19 cellular contexts compared by ENCODE assay signal in the genomic region with DNA sequence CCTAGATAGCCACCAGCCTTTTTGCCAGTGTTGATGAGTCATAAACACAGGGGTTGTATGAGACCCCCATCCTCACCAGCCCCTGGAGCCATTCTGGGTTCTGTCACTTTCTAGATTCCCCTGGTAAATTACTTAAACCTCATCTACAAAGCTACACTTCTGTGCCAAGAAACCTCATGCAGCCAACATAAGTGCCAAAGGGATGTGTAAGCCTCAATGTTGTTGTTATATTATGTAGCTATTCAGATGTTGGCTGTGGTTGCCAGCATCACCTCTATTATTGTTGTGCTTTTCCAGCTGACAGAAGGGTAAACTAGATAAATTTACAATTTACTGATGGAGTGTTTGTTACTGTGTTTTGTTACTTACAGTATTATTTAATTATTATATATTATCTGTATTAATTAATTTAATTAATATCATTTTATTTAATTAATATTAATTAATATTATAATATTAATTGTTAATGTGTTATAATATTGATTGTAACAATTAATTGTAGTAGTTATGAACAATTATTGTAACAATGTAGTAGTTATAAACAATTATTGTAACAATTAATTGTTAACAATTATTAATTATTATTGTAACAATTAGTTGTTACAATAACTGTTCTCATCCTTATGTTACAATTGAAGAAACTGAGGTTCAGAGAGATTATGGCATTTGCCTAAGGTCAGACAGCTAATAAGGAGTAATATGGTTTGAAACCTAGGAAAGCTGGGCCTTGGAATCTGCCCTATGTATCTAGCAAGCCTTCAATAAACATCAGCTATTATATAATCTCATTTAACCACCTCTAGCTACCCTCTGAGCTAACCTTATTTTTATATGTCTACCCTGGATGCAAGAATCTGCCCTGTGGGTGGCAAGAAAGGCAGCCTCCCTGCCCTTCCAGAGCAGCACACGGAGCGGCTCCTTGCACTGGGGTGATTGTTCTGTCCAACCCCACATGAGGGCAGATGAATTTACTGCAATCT. TPM values are rescaled to one million over a fixed set of nuclear protein-coding genes. Genes with fewer than 3 reads are reported as not detected.
DNase-seq lines count a peak whose midpoint lies in the region.
"Had no signal": no experiment of that assay in that cellular context is flagged by ENCODE, and none has a peak within 500 bp of the region (broad histone marks: within the 10 kb centered on the region; RNA-seq: fewer than 3 reads in every experiment).

No MANE protein-coding gene starts in this region.

- in situ Hi-C loops in HAP-1 (cut with MboI; ENCODE audit: low sequenced_read_pairs) = no loop called here

- DNase-seq in GM03348 (ENCODE audit: low spot score) (peak; percentile 43), NCI-H226 (peak; percentile 28), fibroblast of gingiva (ENCODE audit: low read depth) (peak; percentile 58), renal cortical epithelial cell (ENCODE audit: low read depth) (peak; percentile 60), GOT3 (lab: John Stamatoyannopoulos, UW) (no peak), HAP-1 (ENCODE audit: low spot score in 2 of 2) (no peak)
- no peak for DNase-seq in activated T-helper 1 cell treated with anti-CD3 and anti-CD28 coated beads, Interleukin-12 subunit alpha, Interleukin-12 subunit beta, Interleukin-2, Interleukin-4 antibody, amounts not matched to agents 30 ng/mL and 10 ng/mL and 1 ng/mL, durations not matched to agents 14 hours and 24 hours and 36 hours (ENCODE audit: low spot score)
- DNase-seq: activated CD8-positive, alpha-beta memory T cell treated with anti-CD3 and anti-CD28 coated beads for 24 hours; DMS153; head of caudate nucleus; natural killer cell; NCI-H1694; psoas muscle; SHP77 treated with DMSO at 0.1 percent for 48 hours; stimulated activated CD4-positive, alpha-beta T cell treated with anti-CD3 and anti-CD28 coated beads, Interleukin-12 subunit alpha, Interleukin-12 subunit beta, amount 100 ng/mL, for 4 hours; T-helper 17 cell had no signal

- no peaks in the 10 kb centered on the region for H3K9me3 Mint-ChIP-seq in activated T-helper 1 cell treated with anti-CD3 and anti-CD28 coated beads, Interleukin-12 subunit alpha, Interleukin-12 subunit beta, Interleukin-2, Interleukin-4 antibody, amounts not matched to agents 30 ng/mL and 10 ng/mL and 1 ng/mL, durations not matched to agents 14 hours and 24 hours and 36 hours
- H3K9me3 Mint-ChIP-seq: natural killer cell; stimulated activated memory B cell treated with anti-CD40 and anti-IgM and Interleukin-4, amounts not matched to agents 10 μg/mL and 1 μg/mL and 100 μg/mL, for 72 hours had no signal

- intact Hi-C loops in activated T-helper 1 cell treated with anti-CD3 and anti-CD28 coated beads, Interleukin-12 subunit alpha, Interleukin-12 subunit beta, Interleukin-2, Interleukin-4 antibody, amounts not matched to agents 30 ng/mL and 10 ng/mL and 1 ng/mL, durations not matched to agents 14 hours and 24 hours and 36 hours (cut with micrococcal nuclease) = no loop called here

- no peaks in the 10 kb centered on the region for H3K9me3 ChIP-seq in HAP-1
- H3K9me3 ChIP-seq: BLaER1 treated with 17β-estradiol and CSF1 and Interleukin-3, amounts not matched to agents 10 nM and 100 nM; psoas muscle; tibial nerve had no signal

- H3K4me3 Mint-ChIP-seq in activated T-helper 1 cell treated with anti-CD3 and anti-CD28 coated beads, Interleukin-12 subunit alpha, Interleukin-12 subunit beta, Interleukin-2, Interleukin-4 antibody, amounts not matched to agents 30 ng/mL and 10 ng/mL and 1 ng/mL, durations not matched to agents 14 hours and 24 hours and 36 hours = no peak overlapping the region
- H3K4me3 Mint-ChIP-seq: natural killer cell; stimulated activated memory B cell treated with anti-CD40 and anti-IgM and Interleukin-4, amounts not matched to agents 10 μg/mL and 1 μg/mL and 100 μg/mL, for 72 hours; T-helper 17 cell had no signal

- H3K4me3 ChIP-seq in HAP-1 = no peak overlapping the region
- H3K4me3 ChIP-seq: BLaER1 treated with 17β-estradiol and CSF1 and Interleukin-3, amounts not matched to agents 10 nM and 100 nM; psoas muscle; tibial nerve had no signal

- H3K27me3 Mint-ChIP-seq in activated T-helper 1 cell treated with anti-CD3 and anti-CD28 coated beads, Interleukin-12 subunit alpha, Interleukin-12 subunit beta, Interleukin-2, Interleukin-4 antibody, amounts not matched to agents 30 ng/mL and 10 ng/mL and 1 ng/mL, durations not matched to agents 14 hours and 24 hours and 36 hours (ENCODE audit: insufficient read depth) = no peaks in the 10 kb centered on the region
- H3K27me3 Mint-ChIP-seq: stimulated activated memory B cell treated with anti-CD40 and anti-IgM and Interleukin-4, amounts not matched to agents 10 μg/mL and 1 μg/mL and 100 μg/mL, for 72 hours; T-helper 17 cell had no signal

- no peaks in the 10 kb centered on the region for H3K4me1 ChIP-seq in HAP-1

- peaks cover 14% of the 10 kb centered on the region for H3K36me3 Mint-ChIP-seq in activated T-helper 1 cell treated with anti-CD3 and anti-CD28 coated beads, Interleukin-12 subunit alpha, Interleukin-12 subunit beta, Interleukin-2, Interleukin-4 antibody, amounts not matched to agents 30 ng/mL and 10 ng/mL and 1 ng/mL, durations not matched to agents 14 hours and 24 hours and 36 hours (ENCODE audit: low read depth)
- H3K36me3 Mint-ChIP-seq: natural killer cell; stimulated activated memory B cell treated with anti-CD40 and anti-IgM and Interleukin-4, amounts not matched to agents 10 μg/mL and 1 μg/mL and 100 μg/mL, for 72 hours had no signal

- no peaks in the 10 kb centered on the region; the same call in 1 of the 2 replicates for H3K36me3 ChIP-seq in HAP-1 (replicated peaks)
- H3K36me3 ChIP-seq: BLaER1 treated with 17β-estradiol and CSF1 and Interleukin-3, amounts not matched to agents 10 nM and 100 nM; tibial nerve had no signal

- H3K27ac Mint-ChIP-seq in activated T-helper 1 cell treated with anti-CD3 and anti-CD28 coated beads, Interleukin-12 subunit alpha, Interleukin-12 subunit beta, Interleukin-2, Interleukin-4 antibody, amounts not matched to agents 30 ng/mL and 10 ng/mL and 1 ng/mL, durations not matched to agents 14 hours and 24 hours and 36 hours = no peak overlapping the region
- H3K27ac Mint-ChIP-seq: natural killer cell; stimulated activated memory B cell treated with anti-CD40 and anti-IgM and Interleukin-4, amounts not matched to agents 10 μg/mL and 1 μg/mL and 100 μg/mL, for 72 hours; T-helper 17 cell had no signal

- H3K4me1 Mint-ChIP-seq in activated T-helper 1 cell treated with anti-CD3 and anti-CD28 coated beads, Interleukin-12 subunit alpha, Interleukin-12 subunit beta, Interleukin-2, Interleukin-4 antibody, amounts not matched to agents 30 ng/mL and 10 ng/mL and 1 ng/mL, durations not matched to agents 14 hours and 24 hours and 36 hours (ENCODE audit: low read depth) = peaks cover 10% of the 10 kb centered on the region

- no peaks in the 10 kb centered on the region for H3K27me3 ChIP-seq in HAP-1 (ENCODE audit: low read depth)
- H3K27me3 ChIP-seq: tibial nerve had no signal

RNA-seq across cellular contexts. Expression of gene PSTPIP2, which starts 36.1 kb away (rescaled TPM):
- 21.9 and 28.9 TPM in 2 replicates for total RNA-seq in renal cortical epithelial cell
- total RNA-seq in activated T-helper 1 cell treated with anti-CD3 and anti-CD28 coated beads, Interleukin-12 subunit alpha, Interleukin-12 subunit beta, Interleukin-2, Interleukin-4 antibody, amounts not matched to agents 30 ng/mL and 10 ng/mL and 1 ng/mL, durations not matched to agents 14 hours and 24 hours and 36 hours = 19.2 and 23.6 TPM in 2 replicates

Comparison
In these comparisons a context has a peak if more than half of its experiments do, and no peak if none do; other contexts are left out.
1. DNase-seq: peak in GM03348 (single experiment), NCI-H226 (single experiment), fibroblast of gingiva (single experiment) and renal cortical epithelial cell (single experiment); none in GOT3 (single experiment), activated T-helper 1 cell treated with anti-CD3 and anti-CD28 coated beads, Interleukin-12 subunit alpha, Interleukin-12 subunit beta, Interleukin-2, Interleukin-4 antibody, amounts not matched to agents 30 ng/mL and 10 ng/mL and 1 ng/mL, durations not matched to agents 14 hours and 24 hours and 36 hours (single experiment) and HAP-1 (0 of 2).